In genomic region chr7:15720849-15721471, GRCh38 we compare ENCODE assay signal across 8 cellular contexts. TPM values are rescaled to one million over a fixed set of nuclear protein-coding genes. Genes with fewer than 3 reads are reported as not detected.
DNase-seq lines count a peak whose midpoint lies in the region; ATAC-seq, FAIRE-seq and TF ChIP-seq lines count a peak whose summit lies in the region.

No MANE protein-coding gene starts in this region.

- H3K36me3 ChIP-seq in adipocyte (ENCODE audit: control insufficient read depth, insufficient read depth, low read length, severe bottlenecking) (no peaks in the 10 kb centered on the region), kidney (ENCODE audit: control insufficient read depth in 1 of 2, insufficient read depth in 2 of 2, low read length in 2 of 2) (no peaks in the 10 kb centered on the region)

- no peak overlapping the region for H3K27ac ChIP-seq in kidney (ENCODE audit: low read depth in 2 of 2, low read length in 2 of 2)

- H3K4me1 ChIP-seq in adipocyte (ENCODE audit: control insufficient read depth, insufficient read depth, low read length) (peaks cover 10% of the 10 kb centered on the region), kidney (ENCODE audit: control insufficient read depth in 1 of 2, insufficient read depth in 1 of 2, low read depth in 1 of 2, low read length in 2 of 2) (no peaks in the 10 kb centered on the region)

- H3K9ac ChIP-seq in adipocyte (ENCODE audit: low read length) (peak overlapping the region; percentile 13), kidney (ENCODE audit: low read length in 2 of 2) (no peak overlapping the region)

- H3K27me3 ChIP-seq in adipocyte (replicated peaks; ENCODE audit: control insufficient read depth, insufficient read depth, low read length): no peaks in the 10 kb centered on the region

- ATAC-seq in left cardiac atrium (no peak), Right ventricle myocardium superior (ENCODE audit: poor library complexity) (no peak), GM18909 (IDR thresholded peaks at IDR 0.05; ENCODE audit: poor library complexity, unreplicated experiment) (no peak)

- intact Hi-C loops in left cardiac atrium (cut with DNase I): loop anchor here in 1 of 2 donors (10.0 kb wide), 1 partner anchor 344 kb away; no protein-coding TSS in a partner anchor
- intact Hi-C loops in Right ventricle myocardium superior (cut with DNase I): loop anchor here (10.0 kb wide), 1 partner anchor 396 kb away; no protein-coding TSS in a partner anchor
- intact Hi-C loops in kidney (cut with DNase I): no loop called here

- peak; percentile 51 for TF ChIP-seq CTCF in kidney (IDR thresholded peaks at IDR 0.05; ENCODE audit: borderline replicate concordance, extremely low read depth, insufficient read depth)

- DNase-seq in left cardiac atrium (peak; percentile 23), Right ventricle myocardium superior (no peak), NCI-H1694 treated with DMSO at 0.1 percent for 48 hours (lab: John Stamatoyannopoulos, UW) (peak; percentile 46), adipocyte (ENCODE audit: low read depth) (peak; percentile 72), kidney (no peak), urothelium cell line (ENCODE audit: low spot score) (no peak)
- no peak for DNase-seq in stimulated activated CD4-positive, alpha-beta T cell treated with anti-CD3 and anti-CD28 coated beads, Interleukin-4, amount 100 ng/mL, for 4 hours

- H3K9me3 ChIP-seq in adipocyte (ENCODE audit: control insufficient read depth, low read length) (no peaks in the 10 kb centered on the region), kidney (ENCODE audit: control insufficient read depth in 1 of 2, low read length in 2 of 2) (no peaks in the 10 kb centered on the region)

- FAIRE-seq in kidney (lab: Jason Lieb, UNC): peak; percentile 92
- FAIRE-seq in urothelium cell line (lab: Jason Lieb, UNC): no peak

- H3K4me3 ChIP-seq in adipocyte (ENCODE audit: low read length) (no peak overlapping the region), kidney (ENCODE audit: low read length in 2 of 2) (no peak overlapping the region)

RNA-seq across cellular contexts. Expression of gene MEOX2, which starts 34.5 kb away (rescaled TPM):
- 10 to 100 TPM in 1 of 2 donors, 1 to 10 TPM in 1; 6.3 to 12.9 TPM for total RNA-seq in left cardiac atrium
- 7.4 TPM for total RNA-seq in Right ventricle myocardium superior
- 1.2 TPM for total RNA-seq in kidney
- not detected for polyA plus RNA-seq in kidney (ENCODE audit: insufficient read depth, low read depth, low replicate concordance)

Comparison
In these comparisons a context has a peak if more than half of its experiments do, and no peak if none do; other contexts are left out.
1. DNase-seq: peak in left cardiac atrium (single experiment), NCI-H1694 treated with DMSO at 0.1 percent for 48 hours (single experiment) and adipocyte (single experiment); none in Right ventricle myocardium superior (single experiment), kidney (single experiment), urothelium cell line (single experiment) and stimulated activated CD4-positive, alpha-beta T cell treated with anti-CD3 and anti-CD28 coated beads, Interleukin-4, amount 100 ng/mL, for 4 hours (0 of 2).